ENCODE assay signal across 20 cellular contexts in genomic region chr7:159226303-159226702, GRCh38.
A peak's percentile ranks its signal among the peaks of the same experiment; 100 is the strongest.
DNase-seq lines count a peak whose midpoint lies in the region; FAIRE-seq and TF ChIP-seq lines count a peak whose summit lies in the region.
"Had no signal": no experiment of that assay in that cellular context is flagged by ENCODE, and none has a peak within 500 bp of the region (broad histone marks: within the 10 kb centered on the region; RNA-seq: fewer than 3 reads in every experiment).

No MANE protein-coding gene starts in this region.

- DNase-seq in Ammon's horn (ENCODE audit: low spot score), result peak; percentile 7
- peak; percentile 63 for DNase-seq in SK-N-SH
- DNase-seq in sigmoid colon, result no peak
- no peak for DNase-seq in frontal cortex (ENCODE audit: low spot score in 2 of 2)
- DNase-seq in SIG-M5 treated with dmso at 0.1 percent for 504 hours (lab: John Stamatoyannopoulos, UW; ENCODE audit: unreplicated experiment), result no peak
- no peak for DNase-seq in activated effector memory CD4-positive, alpha-beta T cell treated with Interleukin-2 at 50 U/mL for 16 hours
- DNase-seq: Caco-2; CD4-positive, CD25-positive, alpha-beta regulatory T cell; CD8-positive, alpha-beta T cell; DMS153; DND-41; GM23248; H7; HCEC 1CT had no signal

- TF ChIP-seq EP300 in SK-N-SH (IDR thresholded peaks at IDR 0.05; ENCODE audit: borderline replicate concordance in 1 of 2, low read depth in 1 of 2, low read length in 1 of 2) (peak in 1 of 2 experiments; percentile 51; a peak in 1 of 4 replicates), sigmoid colon (IDR thresholded peaks at IDR 0.05) (no peak)

- H2AFZ ChIP-seq in SK-N-SH (ENCODE audit: low read depth), result no peak overlapping the region
- H2AFZ ChIP-seq: GM23248 had no signal

- no peak for TF ChIP-seq RAD21 in SK-N-SH (IDR thresholded peaks at IDR 0.05; ENCODE audit: low read length)

- POLR2A ChIA-PET in SK-N-SH (lab: Yijun Ruan, JAX), result no interaction called here

- no peak for TF ChIP-seq POLR2A in sigmoid colon (IDR thresholded peaks at IDR 0.05)

- H3K79me2 ChIP-seq in SK-N-SH (ENCODE audit: insufficient read depth), result no peaks in the 10 kb centered on the region

- H3K4me3 ChIP-seq in SK-N-SH (ENCODE audit: low read depth in 2 of 2, low read length in 1 of 2) (no peak overlapping the region), sigmoid colon (no peak overlapping the region)
- H3K4me3 ChIP-seq: BLaER1, GM23248 had no signal

- no peaks in the 10 kb centered on the region for H3F3A ChIP-seq in SK-N-SH (replicated peaks; ENCODE audit: insufficient read depth)

- intact Hi-C loops in sigmoid colon (cut with DNase I), result no loop called here

- H3K27ac ChIP-seq in SK-N-SH (ENCODE audit: low read depth in 2 of 2, low read length in 1 of 2) (peak overlapping the region in 1 of 2 experiments; percentile 60; a peak in 2 of 4 replicates), sigmoid colon (peak overlapping the region in 3 of 4 donors; percentile 55 to 72 (median 61))
- H3K27ac ChIP-seq: BLaER1, C4-2B, GM23248 had no signal

- H3K27me3 ChIP-seq in SK-N-SH (ENCODE audit: insufficient read depth) (no peaks in the 10 kb centered on the region), sigmoid colon (no peaks in the 10 kb centered on the region)
- H3K27me3 ChIP-seq: BLaER1 had no signal

- H3K9me3 ChIP-seq in SK-N-SH (peaks cover 9% of the 10 kb centered on the region), sigmoid colon (no peaks in the 10 kb centered on the region)
- H3K9me3 ChIP-seq: BLaER1, Caco-2 had no signal

- H3K9ac ChIP-seq in SK-N-SH, result no peak overlapping the region
- H3K9ac ChIP-seq: BLaER1, GM23248 had no signal

- no peak overlapping the region for H3K4me2 ChIP-seq in SK-N-SH
- H3K4me2 ChIP-seq: BLaER1 had no signal

- CTCF ChIA-PET in SK-N-SH (lab: Yijun Ruan, JAX), result interaction anchor here (1.0 to 2.0 kb wide), 3 partner anchors 9 to 250 kb away, joined by 3 to 7 read pairs (median 4); no protein-coding TSS in a partner anchor

- H3K9me2 ChIP-seq in SK-N-SH, result no peaks in the 10 kb centered on the region

- FAIRE-seq in frontal cortex (lab: Jason Lieb, UNC), result no peak
- FAIRE-seq: G401.6, GM12892, GM19239, H1 had no signal

- 10% methylated on average over 4 of the region's 4 CpGs for WGBS in SK-N-SH (ENCODE audit: low lambda C conversion rate)
- 76 to 82% methylated on average over 4 of the region's 4 CpGs for WGBS in sigmoid colon, 2 donors

- H3K36me3 ChIP-seq in SK-N-SH (replicated peaks in 1 of 2; ENCODE audit: control insufficient read depth in 1 of 2, insufficient read depth in 2 of 2, low read length in 1 of 2) (no peaks in the 10 kb centered on the region), sigmoid colon (no peaks in the 10 kb centered on the region)
- H3K36me3 ChIP-seq: BLaER1 had no signal

- H3K4me1 ChIP-seq in SK-N-SH (ENCODE audit: control insufficient read depth in 1 of 2, insufficient read depth in 2 of 2, low read depth in 1 of 2, low read length in 1 of 2) (peaks cover 0 to 21% of the 10 kb centered on the region in 2 experiments; a peak in 2 of 4 replicates), sigmoid colon (peaks cover 0 to 31% (median 23%) of the 10 kb centered on the region in 4 donors)
- H3K4me1 ChIP-seq: BLaER1, Caco-2 had no signal

- no peaks in the 10 kb centered on the region for H4K20me1 ChIP-seq in SK-N-SH (ENCODE audit: insufficient read depth)
- H4K20me1 ChIP-seq: BLaER1 had no signal

- TF ChIP-seq CTCF in SK-N-SH (IDR thresholded peaks at IDR 0.05) (no peak), sigmoid colon (IDR thresholded peaks at IDR 0.05) (no peak)

TF ChIP-seq in SK-N-SH, 30 proteins besides CTCF, POLR2A, EP300 and RAD21:
- TF ChIP-seq EZH2phosphoT487 (IDR thresholded peaks at IDR 0.05; ENCODE audit: borderline replicate concordance, low read depth), result no peak
- no peak for TF ChIP-seq MAX (IDR thresholded peaks at IDR 0.05; ENCODE audit: low read depth)
- TF ChIP-seq GABPA (IDR thresholded peaks at IDR 0.05; ENCODE audit: low read depth), result no peak
- TF ChIP-seq USF1 (IDR thresholded peaks at IDR 0.05; ENCODE audit: borderline replicate concordance, low read depth), result no peak
- TF ChIP-seq SMC3 (IDR thresholded peaks at IDR 0.05; ENCODE audit: low read depth, low read length), result no peak
- TF ChIP-seq YY1 (IDR thresholded peaks at IDR 0.05; ENCODE audit: low read depth), result no peak
- TF ChIP-seq CHD2 (IDR thresholded peaks at IDR 0.05; ENCODE audit: low read length, partially characterized antibody), result peak; percentile 17
- no peak for TF ChIP-seq MXI1 (IDR thresholded peaks at IDR 0.05; ENCODE audit: low read depth, low read length)
- no peak for TF ChIP-seq NFIC (IDR thresholded peaks at IDR 0.05; ENCODE audit: borderline replicate concordance)
- peak; percentile 39; the same call in 1 of the 2 replicates for TF ChIP-seq GATA2 (CRISPR knock-in tag; IDR thresholded peaks at IDR 0.05)

Comparison
In these comparisons a context has a peak if more than half of its experiments do, and no peak if none do; other contexts are left out.
1. DNase-seq: peak in Ammon's horn (single experiment) and SK-N-SH (single experiment); none in sigmoid colon (single experiment), frontal cortex (0 of 2), SIG-M5 treated with dmso at 0.1 percent for 504 hours (single experiment) and activated effector memory CD4-positive, alpha-beta T cell treated with Interleukin-2 at 50 U/mL for 16 hours (single experiment).